7 cellular contexts compared by ENCODE assay signal in the genomic region with DNA sequence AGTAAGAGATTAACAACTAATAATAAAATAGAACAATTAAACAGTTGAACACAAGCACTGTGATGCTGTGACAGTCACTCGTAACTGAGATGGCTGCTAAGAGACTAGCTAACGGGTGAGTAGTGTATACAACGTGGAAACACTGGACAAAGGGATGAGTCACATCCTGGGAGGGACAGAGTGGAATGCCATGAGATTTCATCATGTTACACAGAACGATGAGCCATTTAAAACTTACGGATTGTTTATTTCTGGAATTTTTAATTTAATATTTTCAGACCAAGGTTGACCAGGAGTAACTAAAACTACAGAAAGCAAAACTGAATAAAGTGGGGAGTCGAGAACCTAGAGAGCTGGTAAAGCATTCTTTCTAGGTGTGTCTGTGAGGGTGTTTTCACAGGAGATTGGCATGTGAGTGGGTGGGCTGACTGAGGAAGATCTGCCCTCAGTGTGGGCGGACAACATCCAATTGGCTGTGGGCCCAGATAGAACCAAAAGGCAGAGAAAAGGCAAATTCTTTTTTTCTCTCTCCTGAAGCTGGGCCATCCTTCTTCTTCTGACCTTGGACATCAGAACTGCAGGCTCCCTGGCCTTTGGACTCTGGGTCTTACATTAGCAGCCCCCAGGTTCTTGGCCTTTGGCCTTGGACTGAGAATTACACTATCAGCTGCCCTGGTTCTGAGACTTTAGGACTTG. TPM values are rescaled to one million over a fixed set of nuclear protein-coding genes. Genes with fewer than 3 reads are reported as not detected.
DNase-seq lines count a peak whose midpoint lies in the region; ATAC-seq, FAIRE-seq and TF ChIP-seq lines count a peak whose summit lies in the region.

No MANE protein-coding gene starts in this region.

- ATAC-seq in GM18499 (IDR thresholded peaks at IDR 0.05; ENCODE audit: insufficient read depth, unreplicated experiment) (peak; percentile 32), GM21786 (IDR thresholded peaks at IDR 0.05; ENCODE audit: unreplicated experiment) (peak; percentile 41), left cardiac atrium (peak; percentile 86 to 96), natural killer cell (no peak)

- peak overlapping the region; percentile 75 to 93 for H3K27ac ChIP-seq in small intestine (ENCODE audit: low read depth in 1 of 2, low read length in 1 of 2)

- no peaks in the 10 kb centered on the region for H3K9me3 Mint-ChIP-seq in natural killer cell

- no peak for TF ChIP-seq RAD21 in Ishikawa (IDR thresholded peaks at IDR 0.05; ENCODE audit: low read depth)

- H3K36me3 ChIP-seq in small intestine (ENCODE audit: control insufficient read depth in 2 of 2, insufficient read depth in 2 of 2, low read length in 2 of 2): no peaks in the 10 kb centered on the region

- H3K4me1 Mint-ChIP-seq in natural killer cell: peaks cover 9 to 11% of the 10 kb centered on the region in 2 donors

- TF ChIP-seq CTCF in natural killer cell (IDR thresholded peaks at IDR 0.05): no peak

- peaks cover 3 to 4% of the 10 kb centered on the region in 2 donors for H3K4me1 ChIP-seq in small intestine (ENCODE audit: control insufficient read depth in 2 of 2, insufficient read depth in 1 of 2, low read depth in 1 of 2, low read length in 1 of 2)

- DNase-seq in activated naive CD4-positive, alpha-beta T cell treated with anti-CD3 and anti-CD28 coated beads, Interleukin-2, amount 50 U/mL, for 16 hours: peak; percentile 64
- DNase-seq in left cardiac atrium: peak; percentile 72
- peak; percentile 85 for DNase-seq in small intestine
- DNase-seq in natural killer cell: no peak

- intact Hi-C loops in left cardiac atrium (cut with DNase I) (no loop called here), natural killer cell (cut with micrococcal nuclease) (no loop called here)

- H3K27ac Mint-ChIP-seq in natural killer cell: no peak overlapping the region

- peak; percentile 79; the same call in 1 of the 2 replicates for TF ChIP-seq EP300 in Ishikawa (IDR thresholded peaks at IDR 0.05; ENCODE audit: borderline replicate concordance)

- no peak overlapping the region for H3K4me3 ChIP-seq in small intestine (ENCODE audit: low read depth in 1 of 2, low read length in 2 of 2)

- WGBS in small intestine, 3 donors: 20 to 38% (median 27%) methylated on average over 7 of the region's 7 CpGs

- H3K36me3 Mint-ChIP-seq in natural killer cell: no peaks in the 10 kb centered on the region

- no peak for FAIRE-seq in small intestine (lab: Jason Lieb, UNC)

- no peak overlapping the region for H3K4me3 Mint-ChIP-seq in natural killer cell

- no peaks in the 10 kb centered on the region for H3K27me3 ChIP-seq in small intestine (ENCODE audit: control insufficient read depth in 2 of 2, insufficient read depth in 2 of 2, low read length in 2 of 2)

- H3K9me3 ChIP-seq in small intestine (ENCODE audit: control insufficient read depth, low read depth): no peaks in the 10 kb centered on the region

- H3K27me3 Mint-ChIP-seq in natural killer cell (ENCODE audit: low read depth in 2 of 2): no peaks in the 10 kb centered on the region

TF ChIP-seq in Ishikawa, 13 proteins besides CTCF, POLR2A, EP300 and RAD21:
- TF ChIP-seq YY1 (IDR thresholded peaks at IDR 0.05; ENCODE audit: low read depth) (peak; percentile 38; the same call in 1 of the 2 replicates), CREB1 (IDR thresholded peaks at IDR 0.05; ENCODE audit: low read depth) (no peak), ZBTB7A (IDR thresholded peaks at IDR 0.05; ENCODE audit: low read depth) (0 out of 2 replicates have a peak, but pooled peaks have one; percentile 28), TEAD4 (IDR thresholded peaks at IDR 0.05) (peak; percentile 86), FOXM1 (IDR thresholded peaks at IDR 0.05; ENCODE audit: borderline replicate concordance, low read depth) (peak; percentile 78), TAF1 (IDR thresholded peaks at IDR 0.05; ENCODE audit: low read depth) (no peak), EGR1 (IDR thresholded peaks at IDR 0.05) (peak; percentile 99), TCF12 (IDR thresholded peaks at IDR 0.05; ENCODE audit: low read depth) (peak; percentile 77), CEBPB (IDR thresholded peaks at IDR 0.05) (peak; percentile 90), NFIC (IDR thresholded peaks at IDR 0.05) (peak; percentile 75)
- TF ChIP-seq, protein P1, sequence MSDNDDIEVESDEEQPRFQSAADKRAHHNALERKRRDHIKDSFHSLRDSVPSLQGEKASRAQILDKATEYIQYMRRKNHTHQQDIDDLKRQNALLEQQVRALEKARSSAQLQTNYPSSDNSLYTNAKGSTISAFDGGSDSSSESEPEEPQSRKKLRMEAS (IDR thresholded peaks at IDR 0.05): peak; percentile 56; the same call in 1 of the 2 replicates
- TF ChIP-seq, protein P2, sequence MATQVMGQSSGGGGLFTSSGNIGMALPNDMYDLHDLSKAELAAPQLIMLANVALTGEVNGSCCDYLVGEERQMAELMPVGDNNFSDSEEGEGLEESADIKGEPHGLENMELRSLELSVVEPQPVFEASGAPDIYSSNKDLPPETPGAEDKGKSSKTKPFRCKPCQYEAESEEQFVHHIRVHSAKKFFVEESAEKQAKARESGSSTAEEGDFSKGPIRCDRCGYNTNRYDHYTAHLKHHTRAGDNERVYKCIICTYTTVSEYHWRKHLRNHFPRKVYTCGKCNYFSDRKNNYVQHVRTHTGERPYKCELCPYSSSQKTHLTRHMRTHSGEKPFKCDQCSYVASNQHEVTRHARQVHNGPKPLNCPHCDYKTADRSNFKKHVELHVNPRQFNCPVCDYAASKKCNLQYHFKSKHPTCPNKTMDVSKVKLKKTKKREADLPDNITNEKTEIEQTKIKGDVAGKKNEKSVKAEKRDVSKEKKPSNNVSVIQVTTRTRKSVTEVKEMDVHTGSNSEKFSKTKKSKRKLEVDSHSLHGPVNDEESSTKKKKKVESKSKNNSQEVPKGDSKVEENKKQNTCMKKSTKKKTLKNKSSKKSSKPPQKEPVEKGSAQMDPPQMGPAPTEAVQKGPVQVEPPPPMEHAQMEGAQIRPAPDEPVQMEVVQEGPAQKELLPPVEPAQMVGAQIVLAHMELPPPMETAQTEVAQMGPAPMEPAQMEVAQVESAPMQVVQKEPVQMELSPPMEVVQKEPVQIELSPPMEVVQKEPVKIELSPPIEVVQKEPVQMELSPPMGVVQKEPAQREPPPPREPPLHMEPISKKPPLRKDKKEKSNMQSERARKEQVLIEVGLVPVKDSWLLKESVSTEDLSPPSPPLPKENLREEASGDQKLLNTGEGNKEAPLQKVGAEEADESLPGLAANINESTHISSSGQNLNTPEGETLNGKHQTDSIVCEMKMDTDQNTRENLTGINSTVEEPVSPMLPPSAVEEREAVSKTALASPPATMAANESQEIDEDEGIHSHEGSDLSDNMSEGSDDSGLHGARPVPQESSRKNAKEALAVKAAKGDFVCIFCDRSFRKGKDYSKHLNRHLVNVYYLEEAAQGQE (IDR thresholded peaks at IDR 0.05; ENCODE audit: low read depth): no peak
TF ChIP-seq in Ishikawa: peak in this region for 9.

RNA-seq across cellular contexts. Expression of a gene that starts 14.6 kb away (rescaled TPM):
- total RNA-seq in left cardiac atrium (100 to 1,000 TPM; 751 to 893 TPM), natural killer cell (1,000 to 10,000 TPM; 1,247 to 1,683 (median 1,557) TPM)
- polyA plus RNA-seq in small intestine: 1,000 to 10,000 TPM; 2,319 to 3,566 (median 2,983) TPM

RNA-seq across cellular contexts. Expression of a gene that starts 39.1 kb away (rescaled TPM):
- total RNA-seq in left cardiac atrium (1 to 10 TPM in 1 of 2 donors, under 1 TPM in 1; 0.91 to 1.3 TPM), natural killer cell (1 to 10 TPM; 1.4 to 6.3 (median 6.3) TPM)
- 10 to 100 TPM in 1 of 3 donors, 1 to 10 TPM in 2; 2.0 to 25.6 (median 2.7) TPM for polyA plus RNA-seq in small intestine

RNA-seq across cellular contexts. Expression of a gene that starts 50.9 kb away (rescaled TPM):
- 10 to 100 TPM; 71.2 to 81.0 TPM for total RNA-seq in left cardiac atrium
- polyA plus RNA-seq in small intestine: 10 to 100 TPM; 31.9 to 58.9 (median 51.7) TPM
- total RNA-seq in natural killer cell: 10 to 100 TPM; 70.8 to 81.4 (median 77.1) TPM

Comparison
In these comparisons a context has a peak if more than half of its experiments do, and no peak if none do; other contexts are left out.
1. ATAC-seq: peak in GM18499 (single experiment), GM21786 (single experiment) and left cardiac atrium (2 of 2); none in natural killer cell (0 of 3).